8 cellular contexts compared by ENCODE assay signal in genomic region chr15:56242576-56243116, GRCh38. TPM values are rescaled to one million over a fixed set of nuclear protein-coding genes. Genes with fewer than 3 reads are reported as not detected.
DNase-seq lines count a peak whose midpoint lies in the region; ATAC-seq and TF ChIP-seq lines count a peak whose summit lies in the region.

No MANE protein-coding gene starts in this region.

- no peaks in the 10 kb centered on the region for H3K9me2 ChIP-seq in OCI-LY7 (ENCODE audit: insufficient read depth, low read length)

- peak in 2 of 3 experiments; percentile 27 to 57 for DNase-seq in NCI-H1417 (lab: John Stamatoyannopoulos, UW)
- DNase-seq in NCI-H1417 treated with DMSO at 0.1 percent for 48 hours (lab: John Stamatoyannopoulos, UW), result no peak
- DNase-seq in OCI-LY7 (ENCODE audit: low spot score), result no peak
- no peak for DNase-seq in neural crest cell (ENCODE audit: low read depth, low spot score)
- no peak for DNase-seq in left colon
- DNase-seq in SKM-1 (lab: John Stamatoyannopoulos, UW; ENCODE audit: unreplicated experiment), result no peak
- no peak for DNase-seq in islet precursor cell

- intact Hi-C loops in OCI-LY7 (cut with micrococcal nuclease; ENCODE audit: unreplicated experiment), result loop anchor here (10.0 kb wide), 1 partner anchor 672 kb away; the partner anchor contains the start of gene TCF12
- intact Hi-C loops in left colon (cut with DNase I, micrococcal nuclease), result loop anchor here in 1 of 2 donors (10.0 kb wide), 1 partner anchor 182 kb away; no protein-coding TSS in a partner anchor

- BruUV-seq in OCI-LY7 (replicated peaks; lab: Mats Ljungman, UMichigan), result no TSS peak

- H3K9me3 Mint-ChIP-seq in neural crest cell, result peaks cover 5% of the 10 kb centered on the region

- peaks cover 57% of the 10 kb centered on the region for H3K79me2 ChIP-seq in OCI-LY7 (ENCODE audit: insufficient read depth, low read depth, low read length)

- CTCF ChIA-PET in OCI-LY7 (lab: Charles Lee; ENCODE audit: unreplicated experiment), result no interaction called here

- H3K4me2 ChIP-seq in OCI-LY7 (ENCODE audit: low read length), result peak overlapping the region; percentile 84

- H3K27ac ChIP-seq in OCI-LY7 (ENCODE audit: low read depth, low read length, poor library complexity, severe bottlenecking) (peak overlapping the region; percentile 80), ectodermal cell (ENCODE audit: insufficient read depth, low read depth, low read length, poor library complexity, severe bottlenecking) (peak overlapping the region; percentile 89)

- peaks cover 48% of the 10 kb centered on the region for H3K4me1 Mint-ChIP-seq in neural crest cell

- peak overlapping the region; percentile 91 for H3K27ac Mint-ChIP-seq in neural crest cell (ENCODE audit: unreplicated experiment)

- H3K4me3 Mint-ChIP-seq in neural crest cell, result peak overlapping the region; percentile 100

- peaks cover 12% of the 10 kb centered on the region for H3K36me3 Mint-ChIP-seq in neural crest cell (ENCODE audit: low read depth)

- H3K4me3 ChIP-seq in OCI-LY7 (ENCODE audit: low read depth, low read length, poor library complexity, severe bottlenecking), result peak overlapping the region; percentile 88
- H3K4me3 ChIP-seq in ectodermal cell (ENCODE audit: insufficient read depth, low read depth, low read length), result peak overlapping the region; percentile 84

- no peak for ATAC-seq in left colon

- WGBS in ectodermal cell, 2 experiments, result 0 to 1% methylated on average over 10 to 11 of the region's 11 CpGs

- 0 out of 2 replicates have a peak, but pooled peaks cover 7% of the 10 kb centered on the region for H3K9me3 ChIP-seq in OCI-LY7 (ENCODE audit: low read length)
- no peaks in the 10 kb centered on the region for H3K9me3 ChIP-seq in ectodermal cell (ENCODE audit: control insufficient read depth, low read length)

- POLR2A ChIA-PET in OCI-LY7 (lab: Charles Lee), result interaction anchor here (0.6 to 1.0 kb wide), 2 partner anchors 9 to 249 kb away, joined by 3 to 4 read pairs; no protein-coding TSS in a partner anchor

- no peak overlapping the region for H2AFZ ChIP-seq in OCI-LY7 (ENCODE audit: low read length)

- TF ChIP-seq CTCF in OCI-LY7 (conservative IDR thresholded peaks at IDR 0.05; ENCODE audit: low read length), result no peak
- no peak for TF ChIP-seq CTCF in neural crest cell (conservative IDR thresholded peaks at IDR 0.05)

- H3K4me1 ChIP-seq in OCI-LY7 (ENCODE audit: insufficient read depth, low read length, poor library complexity, severe bottlenecking) (peaks cover 37% of the 10 kb centered on the region), ectodermal cell (ENCODE audit: control insufficient read depth, insufficient read depth, low read length) (peaks cover 6% of the 10 kb centered on the region)

- peaks cover 27% of the 10 kb centered on the region for H3K36me3 ChIP-seq in OCI-LY7 (ENCODE audit: insufficient read depth, low read length)
- H3K36me3 ChIP-seq in ectodermal cell (ENCODE audit: control insufficient read depth, insufficient read depth, low read length), result peaks cover 2% of the 10 kb centered on the region

- H3K27me3 Mint-ChIP-seq in neural crest cell (ENCODE audit: low read depth), result no peaks in the 10 kb centered on the region

- no peaks in the 10 kb centered on the region for H3K27me3 ChIP-seq in ectodermal cell (ENCODE audit: control insufficient read depth, insufficient read depth, low read length, poor library complexity, severe bottlenecking)

- H4K20me1 ChIP-seq in OCI-LY7 (ENCODE audit: insufficient read depth, low read length), result 0 out of 2 replicates have a peak, but pooled peaks cover 7% of the 10 kb centered on the region

RNA-seq across cellular contexts. Expression of gene RFX7, which starts 1.0 kb away (rescaled TPM):
- total RNA-seq in OCI-LY7 (2014; rRNA removed; shearing (Covaris generic)), result 10.3 and 11.6 TPM in 2 replicates
- total RNA-seq in OCI-LY7 (2022) (33.2 and 33.9 TPM in 2 replicates), neural crest cell (57.2 and 61.2 TPM in 2 replicates), left colon (10 to 100 TPM; 11.8 to 14.4 TPM)
- 34.2 TPM for polyA plus RNA-seq in ectodermal cell (2013, experiment 1 of 4)
- 38.5 TPM for polyA plus RNA-seq in ectodermal cell (2013, experiment 2 of 4)
- 29.6 TPM for polyA plus RNA-seq in ectodermal cell (2013, experiment 3 of 4)
- polyA plus RNA-seq in ectodermal cell (2013, experiment 4 of 4), result 32.4 TPM

Comparison
In these comparisons a context has a peak if more than half of its experiments do, and no peak if none do; other contexts are left out.
1. DNase-seq: peak in NCI-H1417 (2 of 3); none in NCI-H1417 treated with DMSO at 0.1 percent for 48 hours (single experiment), OCI-LY7 (single experiment), neural crest cell (single experiment), left colon (0 of 2), SKM-1 (single experiment) and islet precursor cell (single experiment).